8 cellular contexts compared by ENCODE assay signal in genomic region chr9:129459550-129460322, GRCh38.
DNase-seq lines count a peak whose midpoint lies in the region; ATAC-seq and TF ChIP-seq lines count a peak whose summit lies in the region.

No MANE protein-coding gene starts in this region.

- POLR2A ChIA-PET in naive thymus-derived CD8-positive, alpha-beta T cell (lab: Charles Lee) = interaction anchor here (0.5 to 3.6 kb wide), 20 partner anchors 10 to 483 kb away, joined by 3 to 30 read pairs (median 5); partner anchors contain the start of gene IER5L

- ATAC-seq in Right ventricle myocardium inferior (peak; percentile 20), HG03432 (IDR thresholded peaks at IDR 0.05; ENCODE audit: unreplicated experiment) (no peak), HG02885 (IDR thresholded peaks at IDR 0.05; ENCODE audit: poor library complexity, unreplicated experiment) (no peak)
- peak in 1 of 2 donors; percentile 35 for ATAC-seq in naive thymus-derived CD8-positive, alpha-beta T cell

- no peaks in the 10 kb centered on the region for H3K27me3 Mint-ChIP-seq in naive thymus-derived CD8-positive, alpha-beta T cell

- no peaks in the 10 kb centered on the region for H3K27me3 ChIP-seq in breast epithelium
- H3K27me3 ChIP-seq in vagina = no peaks in the 10 kb centered on the region

- peaks cover 20 to 49% (median 40%) of the 10 kb centered on the region in 4 donors for H3K4me1 Mint-ChIP-seq in naive thymus-derived CD8-positive, alpha-beta T cell

- DNase-seq in Right ventricle myocardium inferior (ENCODE audit: missing footprints) (peak; percentile 75), cardiac septum (ENCODE audit: low spot score) (no peak), breast epithelium (ENCODE audit: low spot score in 2 of 2) (peak in 1 of 2 donors; percentile 41), vagina (ENCODE audit: extremely low spot score in 2 of 2) (peak in 1 of 2 donors; percentile 93), T-helper 9 cell (no peak)
- DNase-seq in naive thymus-derived CD8-positive, alpha-beta T cell = peak in 5 of 10 donors; percentile 4 to 67 (median 13)

- H3K9me3 ChIP-seq in breast epithelium (no peaks in the 10 kb centered on the region), vagina (no peaks in the 10 kb centered on the region)

- H3K9me3 Mint-ChIP-seq in naive thymus-derived CD8-positive, alpha-beta T cell = no peaks in the 10 kb centered on the region

- intact Hi-C loops in Right ventricle myocardium inferior (cut with DNase I) = loop anchor here (2.0 kb wide), 4 partner anchors 23 to 147 kb away; no protein-coding TSS in a partner anchor
- intact Hi-C loops in cardiac septum (cut with DNase I) = loop anchor here (2.0 kb wide), 3 partner anchors 23 to 47 kb away; no protein-coding TSS in a partner anchor
- intact Hi-C loops in breast epithelium (cut with DNase I; ENCODE audit: low total_unique reads) = loop anchor here (1.0 to 10.0 kb wide), 2 partner anchors 23 to 125 kb away; no protein-coding TSS in a partner anchor
- intact Hi-C loops in vagina (cut with DNase I) = no loop called here

- H3K4me3 Mint-ChIP-seq in naive thymus-derived CD8-positive, alpha-beta T cell = peak overlapping the region; percentile 34 to 80 (median 56)

- H3K27ac ChIP-seq in breast epithelium (peak overlapping the region; percentile 99 to 100), vagina (peak overlapping the region; percentile 100)

- TF ChIP-seq POLR2A in breast epithelium (IDR thresholded peaks at IDR 0.05) (no peak), vagina (IDR thresholded peaks at IDR 0.05) (no peak)

- H3K4me1 ChIP-seq in breast epithelium = peaks cover 20 to 26% of the 10 kb centered on the region in 2 donors
- H3K4me1 ChIP-seq in vagina = peaks cover 70% of the 10 kb centered on the region

- H3K4me3 ChIP-seq in breast epithelium (peak overlapping the region in 2 of 3 donors; percentile 50 to 55), vagina (peak overlapping the region in 1 of 2 donors; percentile 49)

- TF ChIP-seq CTCF in breast epithelium (IDR thresholded peaks at IDR 0.05) = no peak
- TF ChIP-seq CTCF in vagina (IDR thresholded peaks at IDR 0.05) = no peak

- H3K27ac Mint-ChIP-seq in naive thymus-derived CD8-positive, alpha-beta T cell = peak overlapping the region; percentile 15 to 91 (median 74)

- H3K36me3 ChIP-seq in breast epithelium (no peaks in the 10 kb centered on the region), vagina (no peaks in the 10 kb centered on the region)

- H3K36me3 Mint-ChIP-seq in naive thymus-derived CD8-positive, alpha-beta T cell = no peaks in the 10 kb centered on the region
